ENCODE assay signal across 29 cellular contexts in the genomic region with DNA sequence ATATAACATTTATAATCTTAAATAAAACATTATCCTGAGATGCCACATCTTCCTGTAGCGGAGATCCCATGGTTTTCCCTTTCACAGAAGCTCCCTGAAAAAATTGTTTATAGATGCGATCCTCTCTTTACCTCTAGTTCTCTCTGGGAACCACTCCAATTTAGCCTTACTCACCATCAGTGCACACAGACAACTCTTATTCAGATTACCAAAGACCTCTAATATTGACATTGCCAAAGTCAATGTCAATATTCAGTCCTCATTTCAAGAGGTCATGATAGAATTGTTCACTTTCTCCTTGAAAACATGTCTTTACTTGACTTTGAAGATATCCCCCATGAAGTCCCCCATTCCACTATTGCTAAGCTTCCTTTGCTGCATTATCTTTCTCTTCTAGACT.
"Had no signal": no experiment of that assay in that cellular context is flagged by ENCODE, and none has a peak within 500 bp of the region (broad histone marks: within the 10 kb centered on the region; RNA-seq: fewer than 3 reads in every experiment).

No MANE protein-coding gene starts in this region.

- H3K4me2 ChIP-seq: PC-9, SK-N-SH had no signal

- H3K9me2 ChIP-seq: SK-N-SH had no signal

- DNase-seq: Kasumi-1, KG1, MG63, MV-4-11, NCI-H1092, NCI-H1105, NCI-H1417 treated with DMSO at 0.1 percent for 48 hours, NCI-H1436 treated with DMSO at 0.1 percent for 48 hours, NCI-H1694 treated with DMSO at 0.1 percent for 48 hours, NCI-H187 treated with DMSO at 0.1 percent for 48 hours, NCI-H2029, NCI-H2081, NCI-H2171 treated with DMSO at 0.1 percent for 48 hours, NCI-H2227 treated with DMSO at 0.1 percent for 48 hours, NCI-H345, NCI-H446, NCI-H510A treated with DMSO at 0.1 percent for 48 hours, NCI-H524 treated with DMSO at 0.1 percent for 48 hours, NCI-H526 treated with DMSO at 0.1 percent for 48 hours, NCI-H774, PC-9, SHP77, SIG-M5, SJCRH30, SK-N-SH, T-cell had no signal

- ATAC-seq: Panc1, Right ventricle myocardium inferior, T-cell had no signal

- H3K9ac ChIP-seq: SK-N-SH had no signal

- H3K4me3 ChIP-seq: MG63, PC-9, SJCRH30 had no signal

- H3K4me1 ChIP-seq: SJCRH30 had no signal

- H3K27me3 ChIP-seq: MG63 had no signal

- H3K27ac ChIP-seq: PC-9, RWPE1, SJCRH30 had no signal

- H2AFZ ChIP-seq: PC-9 had no signal

- H3K9me3 ChIP-seq: MG63, SJCRH30, SK-N-SH had no signal

- H3K36me3 ChIP-seq: MG63, SJCRH30 had no signal
